ENCODE assay signal across 8 cellular contexts in genomic region chr1:10472220-10473144, GRCh38. TPM values are rescaled to one million over a fixed set of nuclear protein-coding genes. Genes with fewer than 3 reads are reported as not detected.
DNase-seq lines count a peak whose midpoint lies in the region; ATAC-seq and TF ChIP-seq lines count a peak whose summit lies in the region.

Gene DFFA (minus strand): TSS chr1:10472529. CDS start chr1:10472458, 71 bp downstream.

- peak within 1 kb of the TSS; percentile 90 for H3K4me3 ChIP-seq in epithelial cell of proximal tubule (ENCODE audit: low read depth, low read length)

- no peaks in the 10 kb centered on the region for H3K27me3 Mint-ChIP-seq in IgD-negative memory B cell

- TF ChIP-seq CTCF in epithelial cell of proximal tubule (conservative IDR thresholded peaks at IDR 0.05; ENCODE audit: low read depth, low read length) = no peak

- peaks cover 4% of the 10 kb centered on the region for H3K36me3 Mint-ChIP-seq in IgD-negative memory B cell

- H3K4me3 Mint-ChIP-seq in IgD-negative memory B cell = peak within 1 kb of the TSS; percentile 90 to 99 (median 96)

- no peaks in the 10 kb centered on the region for H3K9me3 Mint-ChIP-seq in IgD-negative memory B cell

- peak within 1 kb of the TSS; percentile 75 to 96 (median 94) for H3K27ac Mint-ChIP-seq in IgD-negative memory B cell

- ATAC-seq in GM21526 (IDR thresholded peaks at IDR 0.05; ENCODE audit: low FRiP score, unreplicated experiment) = peak; percentile 75

- DNase-seq in D341Med (ENCODE audit: low spot score) (peak; percentile 92), OCI-M2 (lab: John Stamatoyannopoulos, UW; ENCODE audit: unreplicated experiment) (peak; percentile 63), activated T-cell treated with anti-CD3 and anti-CD28 coated beads for 4 hours (peak; percentile 87), epithelial cell of proximal tubule (ENCODE audit: low read depth) (peak; percentile 79), mucosa of gallbladder (ENCODE audit: low spot score) (peak; percentile 95)
- DNase-seq in stimulated activated CD8-positive, alpha-beta memory T cell treated with anti-CD3 and anti-CD28 coated beads, Interleukin-4, amount 100 ng/mL, for 4 hours (ENCODE audit: low read depth in 2 of 2, low spot score in 1 of 2) = peak; percentile 76 to 86

- peaks cover 28 to 40% (median 34%) of the 10 kb centered on the region in 3 donors for H3K4me1 Mint-ChIP-seq in IgD-negative memory B cell

RNA-seq across cellular contexts. Expression of gene DFFA, which starts in this region (rescaled TPM):
- 37.5 TPM for polyA plus RNA-seq in IgD-negative memory B cell
- total RNA-seq in epithelial cell of proximal tubule = 49.5 and 55.4 TPM in 2 replicates
- total RNA-seq in mucosa of gallbladder = 39.0 TPM

Comparison
In these comparisons a context has a peak if more than half of its experiments do, and no peak if none do; other contexts are left out.
1. Peak in every context shown above with its lines: DNase-seq, ATAC-seq and H3K4me3 ChIP-seq.